ENCODE assay signal across 12 cellular contexts in genomic region chrX:16867947-16868346, GRCh38. TPM values are rescaled to one million over a fixed set of nuclear protein-coding genes. Genes with fewer than 3 reads are reported as not detected.
DNase-seq lines count a peak whose midpoint lies in the region; ATAC-seq and TF ChIP-seq lines count a peak whose summit lies in the region.
"Had no signal": no experiment of that assay in that cellular context is flagged by ENCODE, and none has a peak within 500 bp of the region (broad histone marks: within the 10 kb centered on the region; RNA-seq: fewer than 3 reads in every experiment).

No MANE protein-coding gene starts in this region.

- H3K9me3 ChIP-seq in AG04450 (ENCODE audit: control insufficient read depth, insufficient read depth, low read length) (no peaks in the 10 kb centered on the region), HCT116 (ENCODE audit: control insufficient read depth in 1 of 2, insufficient read depth in 1 of 2, low read depth in 1 of 2, low read length in 2 of 2) (no peaks in the 10 kb centered on the region), aorta (ENCODE audit: control insufficient read depth, low read length) (no peaks in the 10 kb centered on the region)
- H3K9me3 ChIP-seq: SJSA1 had no signal

- 0 out of 2 replicates have a peak overlapping the region, but pooled peaks have one; percentile 82 for H3K9ac ChIP-seq in HCT116 (ENCODE audit: low read length)

- CTCF ChIA-PET in AG04450 (lab: Charles Lee), result interaction anchor here (2.4 kb wide), 1 partner anchor 15 kb away, joined by 12 read pairs; no protein-coding TSS in a partner anchor
- CTCF ChIA-PET in HCT116 (lab: Charles Lee), result no interaction called here

- TF ChIP-seq POLR2A in HCT116 (IDR thresholded peaks at IDR 0.05; ENCODE audit: borderline replicate concordance, extremely low read depth, insufficient read depth, insufficient read length), result no peak

- no peak overlapping the region for H3K27ac Mint-ChIP-seq in activated T-helper 17 cell treated with anti-CD3 and anti-CD28 coated beads, Interleukin-2, amount 50 U/mL, for 72 hours
- peak overlapping the region; percentile 20 for H3K27ac Mint-ChIP-seq in memory B cell

- H4K20me1 ChIP-seq in HCT116 (ENCODE audit: insufficient read depth), result no peaks in the 10 kb centered on the region

- RAD21 ChIA-PET in HCT116 (lab: Charles Lee; ENCODE audit: low non-redundant PET in 1 of 2, low total read pairs in 2 of 2, uncharacterized antibody in 2 of 2, unreplicated experiment in 2 of 2), result no interaction called here

- DNase-seq in AG04450 (ENCODE audit: low read depth, low spot score) (no peak), HCT116 (ENCODE audit: low read depth, low spot score) (no peak), memory B cell (ENCODE audit: low spot score in 2 of 2) (no peak), aorta (no peak), NCI-H2107 (lab: John Stamatoyannopoulos, UW) (no peak)
- DNase-seq: effector CD4-positive, alpha-beta T cell; HCEC 1CT; NCI-H1930 had no signal

- peaks cover 7% of the 10 kb centered on the region for H3K4me1 Mint-ChIP-seq in activated T-helper 17 cell treated with anti-CD3 and anti-CD28 coated beads, Interleukin-2, amount 50 U/mL, for 72 hours
- H3K4me1 Mint-ChIP-seq in memory B cell, result peaks cover 22% of the 10 kb centered on the region

- H3K4me2 ChIP-seq in HCT116 (ENCODE audit: low read length), result peak overlapping the region; percentile 70; the same call in 1 of the 2 replicates

- H3K4me1 ChIP-seq in HCT116 (ENCODE audit: control insufficient read depth in 1 of 2, insufficient read depth in 2 of 2, low read length in 2 of 2) (peaks cover 2 to 15% of the 10 kb centered on the region in 2 experiments; a peak in 3 of 4 replicates), aorta (ENCODE audit: control insufficient read depth in 1 of 2, insufficient read depth in 2 of 2, low read length in 2 of 2) (no peaks in the 10 kb centered on the region)

- BruUV-seq in HCT116 (replicated peaks; lab: Mats Ljungman, UMichigan), result no TSS peak

- peak overlapping the region; percentile 92 for H3K4me3 Mint-ChIP-seq in activated T-helper 17 cell treated with anti-CD3 and anti-CD28 coated beads, Interleukin-2, amount 50 U/mL, for 72 hours
- H3K4me3 Mint-ChIP-seq in memory B cell, result no peak overlapping the region

- peaks cover 63% of the 10 kb centered on the region for H3K79me2 ChIP-seq in HCT116 (ENCODE audit: insufficient read depth, low read length)

- H3K27ac ChIP-seq in AG04450 (ENCODE audit: low read depth, low read length) (no peak overlapping the region), HCT116 (ENCODE audit: low read depth, low read length) (no peak overlapping the region), aorta (ENCODE audit: low read depth in 1 of 2, low read length in 2 of 2) (no peak overlapping the region)

- 85 to 92% methylated on average over 6 of the region's 6 CpGs for WGBS in aorta, 2 donors

- TF ChIP-seq CTCF in AG04450 (IDR thresholded peaks at IDR 0.05; ENCODE audit: low read depth, low read length) (no peak), HCT116 (IDR thresholded peaks at IDR 0.05 in 2 of 3, conservative IDR thresholded peaks at IDR 0.05 in 1 of 3; ENCODE audit: borderline replicate concordance in 1 of 3, insufficient read depth in 1 of 3, low read depth in 2 of 3, low read length in 2 of 3) (no peak)

- H3K27me3 Mint-ChIP-seq in activated T-helper 17 cell treated with anti-CD3 and anti-CD28 coated beads, Interleukin-2, amount 50 U/mL, for 72 hours, result no peaks in the 10 kb centered on the region
- H3K27me3 Mint-ChIP-seq in memory B cell, result no peaks in the 10 kb centered on the region

- TF ChIP-seq RAD21 in HCT116 (IDR thresholded peaks at IDR 0.05; ENCODE audit: low read depth), result no peak

- intact Hi-C loops in HCT116 (cut with micrococcal nuclease), result no loop called here
- intact Hi-C loops in aorta (cut with DNase I), result no loop called here

- ATAC-seq in HCT116, result no peak
- no peak for ATAC-seq in activated T-helper 17 cell treated with anti-CD3 and anti-CD28 coated beads, Interleukin-2, amount 50 U/mL, for 72 hours (replicated peaks)
- no peak for ATAC-seq in memory B cell (ENCODE audit: low read depth)
- no peak for ATAC-seq in aorta (ENCODE audit: low FRiP score)
- no peak for ATAC-seq in GM18858 (IDR thresholded peaks at IDR 0.05; ENCODE audit: unreplicated experiment)
- ATAC-seq in HG02840 (IDR thresholded peaks at IDR 0.05; ENCODE audit: low FRiP score, unreplicated experiment), result no peak

- POLR2A ChIA-PET in AG04450 (lab: Yijun Ruan, JAX), result no interaction called here
- POLR2A ChIA-PET in HCT116 (lab: Charles Lee), result no interaction called here

- H3K27me3 ChIP-seq in AG04450 (ENCODE audit: control insufficient read depth, insufficient read depth, low read length), result no peaks in the 10 kb centered on the region
- no peaks in the 10 kb centered on the region for H3K27me3 ChIP-seq in HCT116 (ENCODE audit: insufficient read depth, low read length)
- H3K27me3 ChIP-seq in aorta (ENCODE audit: control insufficient read depth in 1 of 2, insufficient read depth in 2 of 2, low read length in 1 of 2), result no peaks in the 10 kb centered on the region
- H3K27me3 ChIP-seq: SJSA1 had no signal

- H3K36me3 ChIP-seq in HCT116 (ENCODE audit: control insufficient read depth in 1 of 2, insufficient read depth in 2 of 2, low read length in 2 of 2), result peaks cover 4 to 25% of the 10 kb centered on the region in 2 experiments; a peak in 3 of 4 replicates
- H3K36me3 ChIP-seq in aorta (ENCODE audit: control insufficient read depth in 1 of 2, insufficient read depth in 2 of 2, low read length in 1 of 2), result no peaks in the 10 kb centered on the region

- no peaks in the 10 kb centered on the region for H3K9me3 Mint-ChIP-seq in activated T-helper 17 cell treated with anti-CD3 and anti-CD28 coated beads, Interleukin-2, amount 50 U/mL, for 72 hours
- H3K9me3 Mint-ChIP-seq in memory B cell, result no peaks in the 10 kb centered on the region

- H3K4me3 ChIP-seq in AG04450 (ENCODE audit: low read depth, low read length), result peak overlapping the region; percentile 73
- H3K4me3 ChIP-seq in HCT116 (replicated peaks in 1 of 2; ENCODE audit: low read depth in 1 of 2, low read length in 2 of 2), result peak overlapping the region in 1 of 2 experiments; percentile 74; a peak in 1 of 4 replicates
- H3K4me3 ChIP-seq in aorta (ENCODE audit: low read length in 2 of 2), result no peak overlapping the region

- peaks cover 63% of the 10 kb centered on the region for H3K36me3 Mint-ChIP-seq in activated T-helper 17 cell treated with anti-CD3 and anti-CD28 coated beads, Interleukin-2, amount 50 U/mL, for 72 hours (ENCODE audit: low read depth)
- peaks cover 2% of the 10 kb centered on the region for H3K36me3 Mint-ChIP-seq in memory B cell

- H3K9me2 ChIP-seq in HCT116 (ENCODE audit: insufficient read depth), result no peaks in the 10 kb centered on the region

- no peak overlapping the region for H2AFZ ChIP-seq in HCT116 (ENCODE audit: low read depth, low read length, poor library complexity, severe bottlenecking)

TF ChIP-seq in HCT116, 20 proteins besides CTCF, POLR2A, EP300 and RAD21 (continues in another document):
- TF ChIP-seq REST (IDR thresholded peaks at IDR 0.05; ENCODE audit: low read depth) (no peak), SRF (IDR thresholded peaks at IDR 0.05; ENCODE audit: low read depth) (no peak), SIN3A (IDR thresholded peaks at IDR 0.05; ENCODE audit: low read depth) (no peak), YY1 (IDR thresholded peaks at IDR 0.05; ENCODE audit: extremely low read depth, insufficient replicate concordance, low read depth, low read length) (no peak), EZH2 (IDR thresholded peaks at IDR 0.05) (no peak), SP1 (IDR thresholded peaks at IDR 0.05; ENCODE audit: low read depth) (no peak), JUND (IDR thresholded peaks at IDR 0.05) (no peak), CBX3 (IDR thresholded peaks at IDR 0.05; ENCODE audit: low read depth) (no peak), ZNF274 (IDR thresholded peaks at IDR 0.05; ENCODE audit: low read depth, low read length) (no peak), FOSL1 (IDR thresholded peaks at IDR 0.05; ENCODE audit: low read depth) (no peak), ELF1 (IDR thresholded peaks at IDR 0.05; ENCODE audit: borderline replicate concordance, low read depth) (no peak), EGR1 (IDR thresholded peaks at IDR 0.05; ENCODE audit: low read depth) (no peak), POLR2AphosphoS5 (IDR thresholded peaks at IDR 0.05; ENCODE audit: low read depth, low read length) (no peak)
- TF ChIP-seq, protein P1, sequence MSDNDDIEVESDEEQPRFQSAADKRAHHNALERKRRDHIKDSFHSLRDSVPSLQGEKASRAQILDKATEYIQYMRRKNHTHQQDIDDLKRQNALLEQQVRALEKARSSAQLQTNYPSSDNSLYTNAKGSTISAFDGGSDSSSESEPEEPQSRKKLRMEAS (IDR thresholded peaks at IDR 0.05), result no peak

RNA-seq across cellular contexts. Expression of gene RBBP7, which starts 2.2 kb away (rescaled TPM):
- polyA plus RNA-seq in AG04450 (2011; rRNA removed) (133 and 157 TPM in 2 replicates), aorta (100 to 1,000 TPM in 1 of 2 donors, 10 to 100 TPM in 1; 66.9 to 159 TPM)
- 79.5 and 82.3 TPM in 2 replicates for polyA minus RNA-seq in AG04450 (2011; rRNA and poly(A)+ RNA removed)
- total RNA-seq in HCT116 (2021; ENCODE audit: unreplicated experiment) (146 TPM), aorta (10 to 100 TPM; 89.4 to 97.5 TPM)
- polyA plus RNA-seq in HCT116 (2012), result 89.4 and 146 TPM in 2 replicates
- 100 to 1,000 TPM; 159 to 187 TPM for total RNA-seq in activated T-helper 17 cell treated with anti-CD3 and anti-CD28 coated beads, Interleukin-2, amount 50 U/mL, for 72 hours
